ENCODE assay signal across 8 cellular contexts in genomic region chr15:101128191-101128590, GRCh38.
DNase-seq lines count a peak whose midpoint lies in the region; ATAC-seq and TF ChIP-seq lines count a peak whose summit lies in the region.

No MANE protein-coding gene starts in this region.

- no peak for TF ChIP-seq EP300 in esophagus muscularis mucosa (IDR thresholded peaks at IDR 0.05)

- H3K4me1 ChIP-seq in esophagus muscularis mucosa, result peaks cover 17 to 29% (median 22%) of the 10 kb centered on the region in 4 donors

- peak overlapping the region; percentile 72 to 82 (median 78) for H3K27ac ChIP-seq in esophagus muscularis mucosa (replicated peaks in 1 of 4)

- no peaks in the 10 kb centered on the region for H3K36me3 ChIP-seq in esophagus muscularis mucosa

- intact Hi-C loops in esophagus muscularis mucosa (cut with DNase I), result no loop called here

- WGBS in esophagus muscularis mucosa, result 62% methylated on average over 7 of the region's 7 CpGs

- DNase-seq in EL (peak; percentile 95), RPMI8226 (peak; percentile 66), esophagus muscularis mucosa (ENCODE audit: extremely low spot score) (no peak), retinal pigment epithelial cell (ENCODE audit: low read depth) (peak; percentile 96), SHP77 treated with DMSO at 0.1 percent for 48 hours (lab: John Stamatoyannopoulos, UW) (no peak), NOMO-1 treated with dmso at 0.1 percent for 144 hours (lab: John Stamatoyannopoulos, UW; ENCODE audit: unreplicated experiment) (no peak)

- H3K9me3 ChIP-seq in esophagus muscularis mucosa, result no peaks in the 10 kb centered on the region

- H3K4me3 ChIP-seq in esophagus muscularis mucosa (no peak overlapping the region), retinal pigment epithelial cell (ENCODE audit: low read length) (no peak overlapping the region)

- TF ChIP-seq POLR2A in esophagus muscularis mucosa (IDR thresholded peaks at IDR 0.05; ENCODE audit: low read depth), result no peak

- ATAC-seq in HG02610 (IDR thresholded peaks at IDR 0.05; ENCODE audit: unreplicated experiment) (no peak), GM18858 (IDR thresholded peaks at IDR 0.05; ENCODE audit: unreplicated experiment) (no peak)

- no peaks in the 10 kb centered on the region for H3K27me3 ChIP-seq in esophagus muscularis mucosa

- TF ChIP-seq CTCF in esophagus muscularis mucosa (IDR thresholded peaks at IDR 0.05) (no peak), retinal pigment epithelial cell (conservative IDR thresholded peaks at IDR 0.05; ENCODE audit: low read depth, low read length) (no peak)

Comparison
In these comparisons a context has a peak if more than half of its experiments do, and no peak if none do; other contexts are left out.
1. DNase-seq: peak in EL (single experiment), RPMI8226 (single experiment) and retinal pigment epithelial cell (single experiment); none in esophagus muscularis mucosa (single experiment), SHP77 treated with DMSO at 0.1 percent for 48 hours (single experiment) and NOMO-1 treated with dmso at 0.1 percent for 144 hours (single experiment).